1 cellular context compared by ENCODE assay signal in genomic region chr6:27139753-27140522, GRCh38.
TF ChIP-seq lines count a peak whose summit lies in the region.

No MANE protein-coding gene starts in this region.

TF ChIP-seq in K562, 482 proteins besides CTCF, POLR2A, EP300 and RAD21 (continued from another document and continues in another):
- TF ChIP-seq ZBTB40 (IDR thresholded peaks at IDR 0.05) (no peak), ZBTB40 (CRISPR knock-in tag; IDR thresholded peaks at IDR 0.05) (no peak), ELF1 (tag; IDR thresholded peaks at IDR 0.05) (no peak), ATF7 (IDR thresholded peaks at IDR 0.05) (no peak), ZKSCAN3 (CRISPR knock-in tag; IDR thresholded peaks at IDR 0.05) (no peak), DACH1 (IDR thresholded peaks at IDR 0.05; ENCODE audit: partially characterized antibody) (peak; percentile 2), GATA2 (CRISPR knock-in tag; IDR thresholded peaks at IDR 0.05) (no peak), ZNF830 (CRISPR knock-in tag; IDR thresholded peaks at IDR 0.05) (no peak), THRAP3 (IDR thresholded peaks at IDR 0.05; ENCODE audit: borderline replicate concordance) (no peak), HINFP (tag; conservative IDR thresholded peaks at IDR 0.05; ENCODE audit: low read depth) (no peak), HMBOX1 (IDR thresholded peaks at IDR 0.05) (peak; percentile 63), SIN3B (IDR thresholded peaks at IDR 0.05; ENCODE audit: low read depth) (no peak), MEF2A (IDR thresholded peaks at IDR 0.05; ENCODE audit: control insufficient read depth, low read depth, low read length) (no peak), USF2 (CRISPR knock-in tag; IDR thresholded peaks at IDR 0.05) (no peak), DEAF1 (CRISPR knock-in tag; IDR thresholded peaks at IDR 0.05) (no peak), RFX1 (IDR thresholded peaks at IDR 0.05) (0 out of 2 replicates have a peak, but pooled peaks have one; percentile 11), OTX1 (CRISPR knock-in tag; IDR thresholded peaks at IDR 0.05) (0 out of 2 replicates have a peak, but pooled peaks have one; percentile 11), PHB2 (IDR thresholded peaks at IDR 0.05; ENCODE audit: low read depth) (no peak), ZBTB49 (CRISPR knock-in tag; IDR thresholded peaks at IDR 0.05; ENCODE audit: borderline replicate concordance) (no peak), SMARCE1 (IDR thresholded peaks at IDR 0.05) (no peak), HNRNPLL (IDR thresholded peaks at IDR 0.05; ENCODE audit: low read depth, low read length, poor library complexity, severe bottlenecking) (peak; percentile 29), POLR2H (tag; IDR thresholded peaks at IDR 0.05; ENCODE audit: low read depth) (peak; percentile 67), PBX2 (CRISPR knock-in tag; IDR thresholded peaks at IDR 0.05; ENCODE audit: low read depth) (no peak), PBX2 (tag; conservative IDR thresholded peaks at IDR 0.05; ENCODE audit: low read depth) (no peak), USF1 (CRISPR knock-in tag; IDR thresholded peaks at IDR 0.05) (no peak), SREBF1 (IDR thresholded peaks at IDR 0.05; ENCODE audit: borderline replicate concordance, low read depth, low read length) (no peak), DNMT1 (IDR thresholded peaks at IDR 0.05) (no peak), NCOR1 (IDR thresholded peaks at IDR 0.05) (no peak), FOXA1 (IDR thresholded peaks at IDR 0.05; ENCODE audit: borderline replicate concordance) (no peak), NELFE (IDR thresholded peaks at IDR 0.05; ENCODE audit: insufficient read depth, insufficient read length) (no peak), HNRNPL (IDR thresholded peaks at IDR 0.05; ENCODE audit: low read depth, low read length) (0 out of 2 replicates have a peak, but pooled peaks have one; percentile 23), CBX3 (IDR thresholded peaks at IDR 0.05; ENCODE audit: borderline replicate concordance in 1 of 2, low read length in 2 of 2) (no peak), SREBF2 (CRISPR knock-in tag; IDR thresholded peaks at IDR 0.05) (no peak), SIN3A (IDR thresholded peaks at IDR 0.05; ENCODE audit: borderline replicate concordance in 2 of 2, control insufficient read depth in 1 of 2, low read depth in 2 of 2, low read length in 2 of 2) (peak in 1 of 2 experiments; percentile 77; a peak in 2 of 4 replicates), FIP1L1 (IDR thresholded peaks at IDR 0.05; ENCODE audit: low read depth, low read length, poor library complexity, severe bottlenecking) (no peak), NFIC (IDR thresholded peaks at IDR 0.05) (no peak), TRIM25 (IDR thresholded peaks at IDR 0.05; ENCODE audit: borderline replicate concordance) (no peak)
